Comparison of ENCODE assay signal across 1 cellular context in the genomic region with DNA sequence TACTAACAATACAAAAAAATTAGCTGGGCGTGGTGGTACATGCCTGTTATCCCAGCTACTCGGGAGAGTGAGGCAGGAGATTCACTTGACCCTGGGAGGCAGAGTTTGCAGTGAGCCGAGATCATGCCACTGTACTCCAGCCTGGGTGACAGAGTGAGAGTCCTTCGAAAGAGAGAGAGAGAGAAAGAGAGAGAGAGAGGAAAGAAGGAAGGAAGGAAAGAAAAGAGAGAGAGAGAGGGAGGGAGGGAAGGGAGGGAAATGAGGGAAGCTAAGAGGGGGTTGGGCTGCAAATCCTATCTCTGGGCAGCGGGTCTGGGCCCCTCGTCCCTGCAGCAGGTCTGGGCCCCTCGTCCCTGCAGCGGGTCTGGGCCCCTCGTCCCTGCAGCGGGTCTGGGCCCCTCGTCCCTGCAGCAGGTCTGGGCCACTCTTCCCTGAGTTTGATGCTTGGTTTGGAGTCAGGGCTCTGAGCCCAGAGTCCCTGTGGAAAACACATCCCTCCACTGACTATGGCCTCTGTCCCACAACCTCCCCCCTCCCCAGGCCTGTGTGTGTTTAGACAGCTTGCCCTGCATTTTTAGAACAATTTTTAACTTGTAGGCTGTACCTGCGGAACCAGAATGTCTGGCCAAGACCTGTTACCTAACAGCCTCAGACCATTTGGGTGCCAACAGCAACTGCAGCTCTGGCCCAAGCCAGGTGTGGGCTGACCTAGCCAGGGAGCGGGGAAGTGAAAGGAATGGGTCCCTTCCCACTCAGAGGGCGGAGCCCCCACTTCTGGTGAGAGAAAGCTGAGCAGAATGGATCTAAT.
TF ChIP-seq lines count a peak whose summit lies in the region.

No MANE protein-coding gene starts in this region.

TF ChIP-seq in K562, 482 proteins besides CTCF, POLR2A, EP300 and RAD21 (continued from another document and continues in another):
- TF ChIP-seq, protein P1, sequence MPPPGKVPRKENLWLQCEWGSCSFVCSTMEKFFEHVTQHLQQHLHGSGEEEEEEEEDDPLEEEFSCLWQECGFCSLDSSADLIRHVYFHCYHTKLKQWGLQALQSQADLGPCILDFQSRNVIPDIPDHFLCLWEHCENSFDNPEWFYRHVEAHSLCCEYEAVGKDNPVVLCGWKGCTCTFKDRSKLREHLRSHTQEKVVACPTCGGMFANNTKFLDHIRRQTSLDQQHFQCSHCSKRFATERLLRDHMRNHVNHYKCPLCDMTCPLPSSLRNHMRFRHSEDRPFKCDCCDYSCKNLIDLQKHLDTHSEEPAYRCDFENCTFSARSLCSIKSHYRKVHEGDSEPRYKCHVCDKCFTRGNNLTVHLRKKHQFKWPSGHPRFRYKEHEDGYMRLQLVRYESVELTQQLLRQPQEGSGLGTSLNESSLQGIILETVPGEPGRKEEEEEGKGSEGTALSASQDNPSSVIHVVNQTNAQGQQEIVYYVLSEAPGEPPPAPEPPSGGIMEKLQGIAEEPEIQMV (tag; conservative IDR thresholded peaks at IDR 0.05; ENCODE audit: low read depth) = no peak
- TF ChIP-seq MTA3 (IDR thresholded peaks at IDR 0.05; ENCODE audit: borderline replicate concordance) (no peak; the same call in 1 of the 2 replicates), ZZZ3 (IDR thresholded peaks at IDR 0.05) (no peak), ZNF12 (CRISPR knock-in tag; IDR thresholded peaks at IDR 0.05) (no peak; the same call in 1 of the 2 replicates), GTF2A2 (tag; IDR thresholded peaks at IDR 0.05) (no peak), TCF7 (IDR thresholded peaks at IDR 0.05; ENCODE audit: borderline replicate concordance) (no peak), STAG1 (CRISPR knock-in tag; IDR thresholded peaks at IDR 0.05; ENCODE audit: borderline replicate concordance) (no peak), HMG20A (CRISPR knock-in tag; conservative IDR thresholded peaks at IDR 0.05) (no peak), CBX5 (IDR thresholded peaks at IDR 0.05; ENCODE audit: borderline replicate concordance, low read depth) (no peak), ZNF436 (CRISPR knock-in tag; IDR thresholded peaks at IDR 0.05) (peak; percentile 1; the same call in 1 of the 2 replicates), SMAD1 (IDR thresholded peaks at IDR 0.05; ENCODE audit: low read depth, low read length, partially characterized antibody) (no peak), POLR2AphosphoS5 (IDR thresholded peaks at IDR 0.05; ENCODE audit: control insufficient read depth, insufficient read depth, low read depth, low read length) (no peak), TAF1 (IDR thresholded peaks at IDR 0.05; ENCODE audit: control insufficient read depth, extremely low read depth, insufficient read depth, low read length, severe bottlenecking) (no peak), HDAC3 (IDR thresholded peaks at IDR 0.05; ENCODE audit: borderline replicate concordance, partially characterized antibody) (no peak), CBFA2T2 (conservative IDR thresholded peaks at IDR 0.05) (no peak), POLR3A (IDR thresholded peaks at IDR 0.05; ENCODE audit: borderline replicate concordance, extremely low read depth, insufficient read depth, insufficient read length) (no peak), FOXM1 (IDR thresholded peaks at IDR 0.05; ENCODE audit: low read depth) (no peak), FOXM1 (CRISPR knock-in tag; IDR thresholded peaks at IDR 0.05; ENCODE audit: low read depth) (no peak), KDM5B (IDR thresholded peaks at IDR 0.05; ENCODE audit: insufficient replicate concordance, low read depth, low read length) (peak; percentile 9), DACH1 (IDR thresholded peaks at IDR 0.05; ENCODE audit: partially characterized antibody) (no peak), PML (IDR thresholded peaks at IDR 0.05; ENCODE audit: low read length) (no peak), MEF2A (IDR thresholded peaks at IDR 0.05; ENCODE audit: control insufficient read depth, low read depth, low read length) (no peak), ZNF354B (CRISPR knock-in tag; IDR thresholded peaks at IDR 0.05) (no peak), ZNF143 (CRISPR knock-in tag; IDR thresholded peaks at IDR 0.05) (peak; percentile 39; the same call in 1 of the 2 replicates), SREBF2 (CRISPR knock-in tag; IDR thresholded peaks at IDR 0.05) (no peak), TCFL5 (CRISPR knock-in tag; conservative IDR thresholded peaks at IDR 0.05) (no peak), KLF10 (CRISPR knock-in tag; IDR thresholded peaks at IDR 0.05) (no peak), KDM1A (IDR thresholded peaks at IDR 0.05) (no peak), ETS2 (tag; IDR thresholded peaks at IDR 0.05; ENCODE audit: borderline replicate concordance, poor library complexity, severe bottlenecking) (no peak), ZC3H11A (IDR thresholded peaks at IDR 0.05; ENCODE audit: low read depth, low read length) (no peak)
- TF ChIP-seq, protein P2, sequence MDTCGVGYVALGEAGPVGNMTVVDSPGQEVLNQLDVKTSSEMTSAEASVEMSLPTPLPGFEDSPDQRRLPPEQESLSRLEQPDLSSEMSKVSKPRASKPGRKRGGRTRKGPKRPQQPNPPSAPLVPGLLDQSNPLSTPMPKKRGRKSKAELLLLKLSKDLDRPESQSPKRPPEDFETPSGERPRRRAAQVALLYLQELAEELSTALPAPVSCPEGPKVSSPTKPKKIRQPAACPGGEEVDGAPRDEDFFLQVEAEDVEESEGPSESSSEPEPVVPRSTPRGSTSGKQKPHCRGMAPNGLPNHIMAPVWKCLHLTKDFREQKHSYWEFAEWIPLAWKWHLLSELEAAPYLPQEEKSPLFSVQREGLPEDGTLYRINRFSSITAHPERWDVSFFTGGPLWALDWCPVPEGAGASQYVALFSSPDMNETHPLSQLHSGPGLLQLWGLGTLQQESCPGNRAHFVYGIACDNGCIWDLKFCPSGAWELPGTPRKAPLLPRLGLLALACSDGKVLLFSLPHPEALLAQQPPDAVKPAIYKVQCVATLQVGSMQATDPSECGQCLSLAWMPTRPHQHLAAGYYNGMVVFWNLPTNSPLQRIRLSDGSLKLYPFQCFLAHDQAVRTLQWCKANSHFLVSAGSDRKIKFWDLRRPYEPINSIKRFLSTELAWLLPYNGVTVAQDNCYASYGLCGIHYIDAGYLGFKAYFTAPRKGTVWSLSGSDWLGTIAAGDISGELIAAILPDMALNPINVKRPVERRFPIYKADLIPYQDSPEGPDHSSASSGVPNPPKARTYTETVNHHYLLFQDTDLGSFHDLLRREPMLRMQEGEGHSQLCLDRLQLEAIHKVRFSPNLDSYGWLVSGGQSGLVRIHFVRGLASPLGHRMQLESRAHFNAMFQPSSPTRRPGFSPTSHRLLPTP (IDR thresholded peaks at IDR 0.05; ENCODE audit: borderline replicate concordance, extremely low read depth, insufficient read length) = no peak
- TF ChIP-seq, protein P3, sequence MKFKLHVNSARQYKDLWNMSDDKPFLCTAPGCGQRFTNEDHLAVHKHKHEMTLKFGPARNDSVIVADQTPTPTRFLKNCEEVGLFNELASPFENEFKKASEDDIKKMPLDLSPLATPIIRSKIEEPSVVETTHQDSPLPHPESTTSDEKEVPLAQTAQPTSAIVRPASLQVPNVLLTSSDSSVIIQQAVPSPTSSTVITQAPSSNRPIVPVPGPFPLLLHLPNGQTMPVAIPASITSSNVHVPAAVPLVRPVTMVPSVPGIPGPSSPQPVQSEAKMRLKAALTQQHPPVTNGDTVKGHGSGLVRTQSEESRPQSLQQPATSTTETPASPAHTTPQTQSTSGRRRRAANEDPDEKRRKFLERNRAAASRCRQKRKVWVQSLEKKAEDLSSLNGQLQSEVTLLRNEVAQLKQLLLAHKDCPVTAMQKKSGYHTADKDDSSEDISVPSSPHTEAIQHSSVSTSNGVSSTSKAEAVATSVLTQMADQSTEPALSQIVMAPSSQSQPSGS (CRISPR knock-in tag; IDR thresholded peaks at IDR 0.05) = no peak
- TF ChIP-seq, protein P4, sequence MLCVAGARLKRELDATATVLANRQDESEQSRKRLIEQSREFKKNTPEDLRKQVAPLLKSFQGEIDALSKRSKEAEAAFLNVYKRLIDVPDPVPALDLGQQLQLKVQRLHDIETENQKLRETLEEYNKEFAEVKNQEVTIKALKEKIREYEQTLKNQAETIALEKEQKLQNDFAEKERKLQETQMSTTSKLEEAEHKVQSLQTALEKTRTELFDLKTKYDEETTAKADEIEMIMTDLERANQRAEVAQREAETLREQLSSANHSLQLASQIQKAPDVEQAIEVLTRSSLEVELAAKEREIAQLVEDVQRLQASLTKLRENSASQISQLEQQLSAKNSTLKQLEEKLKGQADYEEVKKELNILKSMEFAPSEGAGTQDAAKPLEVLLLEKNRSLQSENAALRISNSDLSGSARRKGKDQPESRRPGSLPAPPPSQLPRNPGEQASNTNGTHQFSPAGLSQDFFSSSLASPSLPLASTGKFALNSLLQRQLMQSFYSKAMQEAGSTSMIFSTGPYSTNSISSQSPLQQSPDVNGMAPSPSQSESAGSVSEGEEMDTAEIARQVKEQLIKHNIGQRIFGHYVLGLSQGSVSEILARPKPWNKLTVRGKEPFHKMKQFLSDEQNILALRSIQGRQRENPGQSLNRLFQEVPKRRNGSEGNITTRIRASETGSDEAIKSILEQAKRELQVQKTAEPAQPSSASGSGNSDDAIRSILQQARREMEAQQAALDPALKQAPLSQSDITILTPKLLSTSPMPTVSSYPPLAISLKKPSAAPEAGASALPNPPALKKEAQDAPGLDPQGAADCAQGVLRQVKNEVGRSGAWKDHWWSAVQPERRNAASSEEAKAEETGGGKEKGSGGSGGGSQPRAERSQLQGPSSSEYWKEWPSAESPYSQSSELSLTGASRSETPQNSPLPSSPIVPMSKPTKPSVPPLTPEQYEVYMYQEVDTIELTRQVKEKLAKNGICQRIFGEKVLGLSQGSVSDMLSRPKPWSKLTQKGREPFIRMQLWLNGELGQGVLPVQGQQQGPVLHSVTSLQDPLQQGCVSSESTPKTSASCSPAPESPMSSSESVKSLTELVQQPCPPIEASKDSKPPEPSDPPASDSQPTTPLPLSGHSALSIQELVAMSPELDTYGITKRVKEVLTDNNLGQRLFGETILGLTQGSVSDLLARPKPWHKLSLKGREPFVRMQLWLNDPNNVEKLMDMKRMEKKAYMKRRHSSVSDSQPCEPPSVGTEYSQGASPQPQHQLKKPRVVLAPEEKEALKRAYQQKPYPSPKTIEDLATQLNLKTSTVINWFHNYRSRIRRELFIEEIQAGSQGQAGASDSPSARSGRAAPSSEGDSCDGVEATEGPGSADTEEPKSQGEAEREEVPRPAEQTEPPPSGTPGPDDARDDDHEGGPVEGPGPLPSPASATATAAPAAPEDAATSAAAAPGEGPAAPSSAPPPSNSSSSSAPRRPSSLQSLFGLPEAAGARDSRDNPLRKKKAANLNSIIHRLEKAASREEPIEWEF (CRISPR knock-in tag; IDR thresholded peaks at IDR 0.05) = 0 out of 2 replicates have a peak, but pooled peaks have one; percentile 7
- TF ChIP-seq, protein P5, sequence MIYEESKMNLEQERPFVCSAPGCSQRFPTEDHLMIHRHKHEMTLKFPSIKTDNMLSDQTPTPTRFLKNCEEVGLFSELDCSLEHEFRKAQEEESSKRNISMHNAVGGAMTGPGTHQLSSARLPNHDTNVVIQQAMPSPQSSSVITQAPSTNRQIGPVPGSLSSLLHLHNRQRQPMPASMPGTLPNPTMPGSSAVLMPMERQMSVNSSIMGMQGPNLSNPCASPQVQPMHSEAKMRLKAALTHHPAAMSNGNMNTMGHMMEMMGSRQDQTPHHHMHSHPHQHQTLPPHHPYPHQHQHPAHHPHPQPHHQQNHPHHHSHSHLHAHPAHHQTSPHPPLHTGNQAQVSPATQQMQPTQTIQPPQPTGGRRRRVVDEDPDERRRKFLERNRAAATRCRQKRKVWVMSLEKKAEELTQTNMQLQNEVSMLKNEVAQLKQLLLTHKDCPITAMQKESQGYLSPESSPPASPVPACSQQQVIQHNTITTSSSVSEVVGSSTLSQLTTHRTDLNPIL (CRISPR knock-in tag; IDR thresholded peaks at IDR 0.05) = no peak
- TF ChIP-seq, protein P6, sequence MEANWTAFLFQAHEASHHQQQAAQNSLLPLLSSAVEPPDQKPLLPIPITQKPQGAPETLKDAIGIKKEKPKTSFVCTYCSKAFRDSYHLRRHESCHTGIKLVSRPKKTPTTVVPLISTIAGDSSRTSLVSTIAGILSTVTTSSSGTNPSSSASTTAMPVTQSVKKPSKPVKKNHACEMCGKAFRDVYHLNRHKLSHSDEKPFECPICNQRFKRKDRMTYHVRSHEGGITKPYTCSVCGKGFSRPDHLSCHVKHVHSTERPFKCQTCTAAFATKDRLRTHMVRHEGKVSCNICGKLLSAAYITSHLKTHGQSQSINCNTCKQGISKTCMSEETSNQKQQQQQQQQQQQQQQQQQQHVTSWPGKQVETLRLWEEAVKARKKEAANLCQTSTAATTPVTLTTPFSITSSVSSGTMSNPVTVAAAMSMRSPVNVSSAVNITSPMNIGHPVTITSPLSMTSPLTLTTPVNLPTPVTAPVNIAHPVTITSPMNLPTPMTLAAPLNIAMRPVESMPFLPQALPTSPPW (CRISPR knock-in tag; IDR thresholded peaks at IDR 0.05) = no peak; the same call in 1 of the 2 replicates
- TF ChIP-seq, protein P7, sequence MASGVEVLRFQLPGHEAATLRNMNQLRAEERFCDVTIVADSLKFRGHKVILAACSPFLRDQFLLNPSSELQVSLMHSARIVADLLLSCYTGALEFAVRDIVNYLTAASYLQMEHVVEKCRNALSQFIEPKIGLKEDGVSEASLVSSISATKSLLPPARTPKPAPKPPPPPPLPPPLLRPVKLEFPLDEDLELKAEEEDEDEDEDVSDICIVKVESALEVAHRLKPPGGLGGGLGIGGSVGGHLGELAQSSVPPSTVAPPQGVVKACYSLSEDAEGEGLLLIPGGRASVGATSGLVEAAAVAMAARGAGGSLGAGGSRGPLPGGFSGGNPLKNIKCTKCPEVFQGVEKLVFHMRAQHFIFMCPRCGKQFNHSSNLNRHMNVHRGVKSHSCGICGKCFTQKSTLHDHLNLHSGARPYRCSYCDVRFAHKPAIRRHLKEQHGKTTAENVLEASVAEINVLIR (CRISPR knock-in tag; IDR thresholded peaks at IDR 0.05) = 0 out of 2 replicates have a peak, but pooled peaks have one; percentile 17
- TF ChIP-seq, protein P8, sequence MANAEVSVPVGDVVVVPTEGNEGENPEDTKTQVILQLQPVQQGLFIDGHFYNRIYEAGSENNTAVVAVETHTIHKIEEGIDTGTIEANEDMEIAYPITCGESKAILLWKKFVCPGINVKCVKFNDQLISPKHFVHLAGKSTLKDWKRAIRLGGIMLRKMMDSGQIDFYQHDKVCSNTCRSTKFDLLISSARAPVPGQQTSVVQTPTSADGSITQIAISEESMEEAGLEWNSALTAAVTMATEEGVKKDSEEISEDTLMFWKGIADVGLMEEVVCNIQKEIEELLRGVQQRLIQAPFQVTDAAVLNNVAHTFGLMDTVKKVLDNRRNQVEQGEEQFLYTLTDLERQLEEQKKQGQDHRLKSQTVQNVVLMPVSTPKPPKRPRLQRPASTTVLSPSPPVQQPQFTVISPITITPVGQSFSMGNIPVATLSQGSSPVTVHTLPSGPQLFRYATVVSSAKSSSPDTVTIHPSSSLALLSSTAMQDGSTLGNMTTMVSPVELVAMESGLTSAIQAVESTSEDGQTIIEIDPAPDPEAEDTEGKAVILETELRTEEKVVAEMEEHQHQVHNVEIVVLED (CRISPR knock-in tag; IDR thresholded peaks at IDR 0.05) = peak; percentile 17; the same call in 1 of the 2 replicates
